ENCODE assay signal across 1 cellular context in the genomic region with DNA sequence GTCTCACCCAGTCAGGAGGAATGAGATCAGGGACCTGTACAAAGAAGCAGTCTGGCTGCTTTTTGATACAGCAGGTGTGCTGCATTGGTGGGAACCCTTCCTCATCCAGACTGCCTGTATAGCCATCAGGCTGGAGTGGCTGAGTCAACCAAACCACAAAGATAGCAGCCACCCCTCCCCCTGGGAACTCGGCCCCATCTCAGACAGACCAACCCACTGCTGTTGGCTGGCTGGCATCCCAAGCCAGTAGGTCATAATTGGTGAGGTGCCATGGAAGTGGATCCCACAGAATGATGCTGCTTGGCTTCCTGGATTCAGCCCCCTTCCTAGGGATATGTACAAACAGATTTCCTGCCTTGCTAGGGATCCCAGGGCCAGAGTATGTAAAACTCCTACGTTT.
TF ChIP-seq lines count a peak whose summit lies in the region.

No MANE protein-coding gene starts in this region.

TF ChIP-seq in WTC11, 78 proteins besides CTCF, POLR2A, EP300 and RAD21 (continued from another document):
- TF ChIP-seq, protein P1, sequence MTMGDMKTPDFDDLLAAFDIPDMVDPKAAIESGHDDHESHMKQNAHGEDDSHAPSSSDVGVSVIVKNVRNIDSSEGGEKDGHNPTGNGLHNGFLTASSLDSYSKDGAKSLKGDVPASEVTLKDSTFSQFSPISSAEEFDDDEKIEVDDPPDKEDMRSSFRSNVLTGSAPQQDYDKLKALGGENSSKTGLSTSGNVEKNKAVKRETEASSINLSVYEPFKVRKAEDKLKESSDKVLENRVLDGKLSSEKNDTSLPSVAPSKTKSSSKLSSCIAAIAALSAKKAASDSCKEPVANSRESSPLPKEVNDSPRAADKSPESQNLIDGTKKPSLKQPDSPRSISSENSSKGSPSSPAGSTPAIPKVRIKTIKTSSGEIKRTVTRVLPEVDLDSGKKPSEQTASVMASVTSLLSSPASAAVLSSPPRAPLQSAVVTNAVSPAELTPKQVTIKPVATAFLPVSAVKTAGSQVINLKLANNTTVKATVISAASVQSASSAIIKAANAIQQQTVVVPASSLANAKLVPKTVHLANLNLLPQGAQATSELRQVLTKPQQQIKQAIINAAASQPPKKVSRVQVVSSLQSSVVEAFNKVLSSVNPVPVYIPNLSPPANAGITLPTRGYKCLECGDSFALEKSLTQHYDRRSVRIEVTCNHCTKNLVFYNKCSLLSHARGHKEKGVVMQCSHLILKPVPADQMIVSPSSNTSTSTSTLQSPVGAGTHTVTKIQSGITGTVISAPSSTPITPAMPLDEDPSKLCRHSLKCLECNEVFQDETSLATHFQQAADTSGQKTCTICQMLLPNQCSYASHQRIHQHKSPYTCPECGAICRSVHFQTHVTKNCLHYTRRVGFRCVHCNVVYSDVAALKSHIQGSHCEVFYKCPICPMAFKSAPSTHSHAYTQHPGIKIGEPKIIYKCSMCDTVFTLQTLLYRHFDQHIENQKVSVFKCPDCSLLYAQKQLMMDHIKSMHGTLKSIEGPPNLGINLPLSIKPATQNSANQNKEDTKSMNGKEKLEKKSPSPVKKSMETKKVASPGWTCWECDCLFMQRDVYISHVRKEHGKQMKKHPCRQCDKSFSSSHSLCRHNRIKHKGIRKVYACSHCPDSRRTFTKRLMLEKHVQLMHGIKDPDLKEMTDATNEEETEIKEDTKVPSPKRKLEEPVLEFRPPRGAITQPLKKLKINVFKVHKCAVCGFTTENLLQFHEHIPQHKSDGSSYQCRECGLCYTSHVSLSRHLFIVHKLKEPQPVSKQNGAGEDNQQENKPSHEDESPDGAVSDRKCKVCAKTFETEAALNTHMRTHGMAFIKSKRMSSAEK (CRISPR knock-in tag; IDR thresholded peaks at IDR 0.05; ENCODE audit: borderline replicate concordance) = no peak
- TF ChIP-seq, protein P2, sequence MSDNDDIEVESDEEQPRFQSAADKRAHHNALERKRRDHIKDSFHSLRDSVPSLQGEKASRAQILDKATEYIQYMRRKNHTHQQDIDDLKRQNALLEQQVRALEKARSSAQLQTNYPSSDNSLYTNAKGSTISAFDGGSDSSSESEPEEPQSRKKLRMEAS (CRISPR knock-in tag; IDR thresholded peaks at IDR 0.05) = no peak
- TF ChIP-seq JAZF1 (CRISPR knock-in tag; IDR thresholded peaks at IDR 0.05) (no peak), ZNF263 (CRISPR knock-in tag; IDR thresholded peaks at IDR 0.05; ENCODE audit: low read depth) (no peak), ZBTB21 (CRISPR knock-in tag; IDR thresholded peaks at IDR 0.05; ENCODE audit: borderline replicate concordance) (no peak), JUN (CRISPR knock-in tag; IDR thresholded peaks at IDR 0.05) (no peak)
- TF ChIP-seq, protein P3, sequence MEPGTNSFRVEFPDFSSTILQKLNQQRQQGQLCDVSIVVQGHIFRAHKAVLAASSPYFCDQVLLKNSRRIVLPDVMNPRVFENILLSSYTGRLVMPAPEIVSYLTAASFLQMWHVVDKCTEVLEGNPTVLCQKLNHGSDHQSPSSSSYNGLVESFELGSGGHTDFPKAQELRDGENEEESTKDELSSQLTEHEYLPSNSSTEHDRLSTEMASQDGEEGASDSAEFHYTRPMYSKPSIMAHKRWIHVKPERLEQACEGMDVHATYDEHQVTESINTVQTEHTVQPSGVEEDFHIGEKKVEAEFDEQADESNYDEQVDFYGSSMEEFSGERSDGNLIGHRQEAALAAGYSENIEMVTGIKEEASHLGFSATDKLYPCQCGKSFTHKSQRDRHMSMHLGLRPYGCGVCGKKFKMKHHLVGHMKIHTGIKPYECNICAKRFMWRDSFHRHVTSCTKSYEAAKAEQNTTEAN (CRISPR knock-in tag; IDR thresholded peaks at IDR 0.05) = no peak
